1 cellular context compared by ENCODE assay signal in genomic region chr19:58330458-58330857, GRCh38.
TF ChIP-seq lines count a peak whose summit lies in the region.

No MANE protein-coding gene starts in this region.

TF ChIP-seq in WTC11, 78 proteins besides CTCF, POLR2A, EP300 and RAD21 (continued from another document):
- no peak for TF ChIP-seq STAT6 (CRISPR knock-in tag; conservative IDR thresholded peaks at IDR 0.05; ENCODE audit: low read depth)
- TF ChIP-seq NFE2L1 (CRISPR knock-in tag; IDR thresholded peaks at IDR 0.05) = no peak
- TF ChIP-seq ATF3 (CRISPR knock-in tag; conservative IDR thresholded peaks at IDR 0.05) = no peak
